In genomic region chr13:65901723-65902122, GRCh38 we compare ENCODE assay signal across 4 cellular contexts.
"Had no signal": no experiment of that assay in that cellular context is flagged by ENCODE, and none has a peak within 500 bp of the region (broad histone marks: within the 10 kb centered on the region; RNA-seq: fewer than 3 reads in every experiment).

No MANE protein-coding gene starts in this region.

- H2AFZ ChIP-seq: GM23338 had no signal

- ATAC-seq: GM23338, HepG2 had no signal

- H3K4me2 ChIP-seq: GM23338 had no signal

- H3K4me3 ChIP-seq: GM23338 had no signal

- DNase-seq: H9, HCEC 1CT had no signal
